In genomic region chr1:179883739-179884138, GRCh38 we compare ENCODE assay signal across 8 cellular contexts. TPM values are rescaled to one million over a fixed set of nuclear protein-coding genes. Genes with fewer than 3 reads are reported as not detected.
DNase-seq lines count a peak whose midpoint lies in the region; ATAC-seq and TF ChIP-seq lines count a peak whose summit lies in the region.

No MANE protein-coding gene starts in this region.

- H3K4me3 ChIP-seq in fibroblast of villous mesenchyme (ENCODE audit: low read depth, low read length) (peak overlapping the region; percentile 88), skeletal muscle tissue (ENCODE audit: low read length in 3 of 3) (peak overlapping the region; percentile 91 to 98 (median 96))

- in situ Hi-C loops in KBM-7 (cut with MboI; ENCODE audit: low pct_unique_long_range_greater_than_20kb, low sequenced_read_pairs) = no loop called here

- H3K36me3 ChIP-seq in skeletal muscle tissue (ENCODE audit: control insufficient read depth in 3 of 3, insufficient read depth in 3 of 3, low read length in 3 of 3) = peaks cover 2 to 25% (median 17%) of the 10 kb centered on the region in 3 donors

- H3K27me3 ChIP-seq in skeletal muscle tissue (ENCODE audit: control insufficient read depth in 3 of 3, insufficient read depth in 3 of 3, low read length in 3 of 3) = no peaks in the 10 kb centered on the region

- no peak for ATAC-seq in HG02798 (IDR thresholded peaks at IDR 0.05; ENCODE audit: poor library complexity, unreplicated experiment)
- no peak for ATAC-seq in HG03039 (IDR thresholded peaks at IDR 0.05; ENCODE audit: unreplicated experiment)

- peak; percentile 32 for DNase-seq in DMS53 (lab: John Stamatoyannopoulos, UW)
- DNase-seq in DMS53 treated with DMSO at 0.1 percent for 48 hours (lab: John Stamatoyannopoulos, UW; ENCODE audit: unreplicated experiment) = no peak
- peak; percentile 32 for DNase-seq in KBM-7
- DNase-seq in activated T-cell treated with anti-CD3 and anti-CD28 coated beads for 24 hours (ENCODE audit: low read depth) = peak; percentile 58
- DNase-seq in fibroblast of villous mesenchyme (ENCODE audit: low read depth) = no peak

- H3K9ac ChIP-seq in skeletal muscle tissue (ENCODE audit: low read depth in 1 of 3, low read length in 3 of 3) = peak overlapping the region; percentile 90 to 100 (median 99)

- no peak for TF ChIP-seq CTCF in fibroblast of villous mesenchyme (IDR thresholded peaks at IDR 0.05; ENCODE audit: insufficient read depth, low read depth, low read length)

- H3K9me3 ChIP-seq in skeletal muscle tissue (ENCODE audit: control insufficient read depth in 3 of 3, low read length in 3 of 3) = no peaks in the 10 kb centered on the region

- H3K27ac ChIP-seq in skeletal muscle tissue (ENCODE audit: low read depth, low read length) = peak overlapping the region; percentile 100

- peaks cover 8 to 31% (median 19%) of the 10 kb centered on the region in 3 donors for H3K4me1 ChIP-seq in skeletal muscle tissue (ENCODE audit: control insufficient read depth in 3 of 3, insufficient read depth in 3 of 3, low read length in 3 of 3)

RNA-seq across cellular contexts. Expression of gene TOR1AIP1, which starts 1.7 kb away (rescaled TPM):
- total RNA-seq in fibroblast of villous mesenchyme (39.0 and 66.5 TPM in 2 replicates), skeletal muscle tissue (28.7 TPM)

RNA-seq across cellular contexts. Expression of gene TOR1AIP2, which starts 6.1 kb away (rescaled TPM):
- total RNA-seq in fibroblast of villous mesenchyme (92.1 and 179 TPM in 2 replicates), skeletal muscle tissue (34.4 TPM)

Comparison
In these comparisons a context has a peak if more than half of its experiments do, and no peak if none do; other contexts are left out.
1. DNase-seq: peak in DMS53 (single experiment), KBM-7 (single experiment) and activated T-cell treated with anti-CD3 and anti-CD28 coated beads for 24 hours (single experiment); none in DMS53 treated with DMSO at 0.1 percent for 48 hours (single experiment) and fibroblast of villous mesenchyme (single experiment).